Comparison of ENCODE assay signal across 21 cellular contexts in genomic region chr4:95462946-95463345, GRCh38.
"Had no signal": no experiment of that assay in that cellular context is flagged by ENCODE, and none has a peak within 500 bp of the region (broad histone marks: within the 10 kb centered on the region; RNA-seq: fewer than 3 reads in every experiment).

No MANE protein-coding gene starts in this region.

- DNase-seq: activated CD4-positive, alpha-beta memory T cell treated with anti-CD3 and anti-CD28 coated beads for 36 hours; activated CD4-positive, alpha-beta T cell treated with anti-CD3 and anti-CD28 coated beads for 4 hours; activated naive CD8-positive, alpha-beta T cell treated with anti-CD3 and anti-CD28 coated beads for 36 hours; activated T-cell treated with anti-CD3 and anti-CD28 coated beads for 4 hours; amniotic stem cell; central memory CD4-positive, alpha-beta T cell; colonic mucosa; left ventricle myocardium inferior; mammary epithelial cell; mucosa of descending colon; naive thymus-derived CD4-positive, alpha-beta T cell; sigmoid colon; spleen; stimulated activated CD4-positive, alpha-beta T cell treated with anti-CD3 and anti-CD28 coated beads, Interleukin-4, amount 100 ng/mL, for 4 hours; stimulated activated naive B cell treated with anti-CD40 and anti-IgM and Interleukin-4, amounts not matched to agents 10 μg/mL and 1 μg/mL and 100 μg/mL, for 72 hours; thyroid gland had no signal

- H3K36me3 Mint-ChIP-seq: activated CD4-positive, alpha-beta memory T cell treated with anti-CD3 and anti-CD28 coated beads for 36 hours; activated naive CD8-positive, alpha-beta T cell treated with anti-CD3 and anti-CD28 coated beads for 36 hours; naive thymus-derived CD4-positive, alpha-beta T cell; stimulated activated naive B cell treated with anti-CD40 and anti-IgM and Interleukin-4, amounts not matched to agents 10 μg/mL and 1 μg/mL and 100 μg/mL, for 72 hours; WTC11 had no signal

- H3K9me3 Mint-ChIP-seq: activated CD4-positive, alpha-beta memory T cell treated with anti-CD3 and anti-CD28 coated beads for 36 hours; activated naive CD8-positive, alpha-beta T cell treated with anti-CD3 and anti-CD28 coated beads for 36 hours; WTC11 had no signal

- H3K27ac ChIP-seq: colonic mucosa, left ventricle myocardium inferior, parathyroid adenoma, sigmoid colon, spleen, thyroid gland had no signal

- H3K4me1 Mint-ChIP-seq: activated naive CD8-positive, alpha-beta T cell treated with anti-CD3 and anti-CD28 coated beads for 36 hours; WTC11 had no signal

- H3K27ac Mint-ChIP-seq: activated CD4-positive, alpha-beta memory T cell treated with anti-CD3 and anti-CD28 coated beads for 36 hours; activated naive CD8-positive, alpha-beta T cell treated with anti-CD3 and anti-CD28 coated beads for 36 hours; naive thymus-derived CD4-positive, alpha-beta T cell; stimulated activated naive B cell treated with anti-CD40 and anti-IgM and Interleukin-4, amounts not matched to agents 10 μg/mL and 1 μg/mL and 100 μg/mL, for 72 hours; WTC11 had no signal

- H3K4me3 Mint-ChIP-seq: activated CD4-positive, alpha-beta memory T cell treated with anti-CD3 and anti-CD28 coated beads for 36 hours; activated naive CD8-positive, alpha-beta T cell treated with anti-CD3 and anti-CD28 coated beads for 36 hours; naive thymus-derived CD4-positive, alpha-beta T cell; stimulated activated naive B cell treated with anti-CD40 and anti-IgM and Interleukin-4, amounts not matched to agents 10 μg/mL and 1 μg/mL and 100 μg/mL, for 72 hours; WTC11 had no signal

- FAIRE-seq: frontal cortex, TTC549, urothelium cell line had no signal

- H3K4me1 ChIP-seq: colonic mucosa, left ventricle myocardium inferior, parathyroid adenoma, spleen had no signal

- H3K36me3 ChIP-seq: colonic mucosa, left ventricle myocardium inferior, sigmoid colon, spleen, thyroid gland had no signal

- H3K27me3 ChIP-seq: colonic mucosa, sigmoid colon, spleen, thyroid gland had no signal

- H3K27me3 Mint-ChIP-seq: activated CD4-positive, alpha-beta memory T cell treated with anti-CD3 and anti-CD28 coated beads for 36 hours; stimulated activated naive B cell treated with anti-CD40 and anti-IgM and Interleukin-4, amounts not matched to agents 10 μg/mL and 1 μg/mL and 100 μg/mL, for 72 hours had no signal

- H3K4me3 ChIP-seq: colonic mucosa, left ventricle myocardium inferior, mucosa of descending colon, sigmoid colon, spleen, thyroid gland had no signal

- ATAC-seq: mucosa of descending colon; naive thymus-derived CD4-positive, alpha-beta T cell; stimulated activated naive B cell treated with anti-CD40 and anti-IgM and Interleukin-4, amounts not matched to agents 10 μg/mL and 1 μg/mL and 100 μg/mL, for 72 hours; WTC11 had no signal

- H3K9me3 ChIP-seq: colonic mucosa, left ventricle myocardium inferior, mucosa of descending colon, sigmoid colon, spleen, thyroid gland had no signal
